1 cellular context compared by ENCODE assay signal in genomic region chrX:155020591-155020990, GRCh38.
A peak's percentile ranks its signal among the peaks of the same experiment; 100 is the strongest.
TF ChIP-seq lines count a peak whose summit lies in the region.

No MANE protein-coding gene starts in this region.

TF ChIP-seq in K562, 482 proteins besides CTCF, POLR2A, EP300 and RAD21:
- TF ChIP-seq IRF9 (tag; IDR thresholded peaks at IDR 0.05) = no peak
- no peak for TF ChIP-seq ZNF239 (CRISPR knock-in tag; IDR thresholded peaks at IDR 0.05)
- TF ChIP-seq, protein P1, sequence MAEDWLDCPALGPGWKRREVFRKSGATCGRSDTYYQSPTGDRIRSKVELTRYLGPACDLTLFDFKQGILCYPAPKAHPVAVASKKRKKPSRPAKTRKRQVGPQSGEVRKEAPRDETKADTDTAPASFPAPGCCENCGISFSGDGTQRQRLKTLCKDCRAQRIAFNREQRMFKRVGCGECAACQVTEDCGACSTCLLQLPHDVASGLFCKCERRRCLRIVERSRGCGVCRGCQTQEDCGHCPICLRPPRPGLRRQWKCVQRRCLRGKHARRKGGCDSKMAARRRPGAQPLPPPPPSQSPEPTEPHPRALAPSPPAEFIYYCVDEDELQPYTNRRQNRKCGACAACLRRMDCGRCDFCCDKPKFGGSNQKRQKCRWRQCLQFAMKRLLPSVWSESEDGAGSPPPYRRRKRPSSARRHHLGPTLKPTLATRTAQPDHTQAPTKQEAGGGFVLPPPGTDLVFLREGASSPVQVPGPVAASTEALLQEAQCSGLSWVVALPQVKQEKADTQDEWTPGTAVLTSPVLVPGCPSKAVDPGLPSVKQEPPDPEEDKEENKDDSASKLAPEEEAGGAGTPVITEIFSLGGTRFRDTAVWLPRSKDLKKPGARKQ (CRISPR knock-in tag; IDR thresholded peaks at IDR 0.05) = no peak
- TF ChIP-seq, protein P2, sequence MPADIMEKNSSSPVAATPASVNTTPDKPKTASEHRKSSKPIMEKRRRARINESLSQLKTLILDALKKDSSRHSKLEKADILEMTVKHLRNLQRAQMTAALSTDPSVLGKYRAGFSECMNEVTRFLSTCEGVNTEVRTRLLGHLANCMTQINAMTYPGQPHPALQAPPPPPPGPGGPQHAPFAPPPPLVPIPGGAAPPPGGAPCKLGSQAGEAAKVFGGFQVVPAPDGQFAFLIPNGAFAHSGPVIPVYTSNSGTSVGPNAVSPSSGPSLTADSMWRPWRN (IDR thresholded peaks at IDR 0.05; ENCODE audit: low read depth) = no peak
- TF ChIP-seq CBFB (CRISPR knock-in tag; IDR thresholded peaks at IDR 0.05) = no peak
- TF ChIP-seq CEBPG (CRISPR knock-in tag; IDR thresholded peaks at IDR 0.05) = no peak
- TF ChIP-seq CEBPG (tag; conservative IDR thresholded peaks at IDR 0.05 in 1 of 2, IDR thresholded peaks at IDR 0.05 in 1 of 2) = peak; percentile 65 to 74
- TF ChIP-seq ATF3 (IDR thresholded peaks at IDR 0.05) = peak; percentile 69
- TF ChIP-seq ATF3 (CRISPR knock-in tag; conservative IDR thresholded peaks at IDR 0.05) = no peak
- TF ChIP-seq SPI1 (IDR thresholded peaks at IDR 0.05; ENCODE audit: borderline replicate concordance, low read depth, low read length) = no peak
- no peak for TF ChIP-seq TFAM (CRISPR knock-in tag; conservative IDR thresholded peaks at IDR 0.05)
- no peak for TF ChIP-seq CC2D1A (IDR thresholded peaks at IDR 0.05)
